ENCODE assay signal across 20 cellular contexts in genomic region chr13:34901577-34901976, GRCh38.
"Had no signal": no experiment of that assay in that cellular context is flagged by ENCODE, and none has a peak within 500 bp of the region (broad histone marks: within the 10 kb centered on the region; RNA-seq: fewer than 3 reads in every experiment).

No MANE protein-coding gene starts in this region.

- H3K27me3 ChIP-seq: right lobe of liver, tibial nerve, upper lobe of left lung had no signal

- H3K9me3 Mint-ChIP-seq: naive B cell; stimulated activated naive B cell treated with anti-CD40 and anti-IgM and Interleukin-4, amounts not matched to agents 10 μg/mL and 1 μg/mL and 100 μg/mL, for 72 hours; stimulated activated naive CD8-positive, alpha-beta T cell treated with anti-CD3 and anti-CD28 coated beads, Interleukin-15, Interleukin-2, amounts not matched to agents 100 ng/mL and 50 ng/mL, for 24 hours had no signal

- H3K36me3 Mint-ChIP-seq: naive B cell; stimulated activated naive B cell treated with anti-CD40 and anti-IgM and Interleukin-4, amounts not matched to agents 10 μg/mL and 1 μg/mL and 100 μg/mL, for 72 hours had no signal

- H3K79me2 ChIP-seq: parathyroid adenoma had no signal

- H2AFZ ChIP-seq: parathyroid adenoma had no signal

- H3K27me3 Mint-ChIP-seq: effector memory CD8-positive, alpha-beta T cell; natural killer cell treated with Interleukin-12 subunit alpha and Interleukin-12 subunit beta and Interleukin-15 and Interleukin-18, amount 100 ng/mL, for 72 hours had no signal

- ATAC-seq: effector memory CD8-positive, alpha-beta T cell; left ventricle myocardium superior; lower lobe of right lung; natural killer cell treated with Interleukin-12 subunit alpha and Interleukin-12 subunit beta and Interleukin-15 and Interleukin-18, amount 100 ng/mL, for 72 hours; right lobe of liver; stimulated activated naive B cell treated with anti-CD40 and anti-IgM and Interleukin-4, amounts not matched to agents 10 μg/mL and 1 μg/mL and 100 μg/mL, for 72 hours had no signal

- H3K4me1 ChIP-seq: lower lobe of right lung, parathyroid adenoma, right lobe of liver, tibial nerve, upper lobe of left lung had no signal

- DNase-seq: dermis blood vessel endothelial cell; effector memory CD8-positive, alpha-beta T cell; head of caudate nucleus; left ventricle myocardium superior; lower lobe of right lung; naive B cell; right lobe of liver; small intestine; stimulated activated CD4-positive, alpha-beta T cell treated with anti-CD3 and anti-CD28 coated beads, Interleukin-15, amount 100 ng/mL, for 24 hours; stimulated activated CD4-positive, alpha-beta T cell treated with anti-CD3 and anti-CD28 coated beads, Interleukin-2, amount 100 ng/mL, for 48 hours; stimulated activated naive B cell treated with anti-CD40 and anti-IgM and Interleukin-4, amounts not matched to agents 10 μg/mL and 1 μg/mL and 100 μg/mL, for 72 hours; upper lobe of left lung had no signal

- H3K4me3 ChIP-seq: coronary artery, lower lobe of right lung, right lobe of liver, thoracic aorta, tibial nerve, upper lobe of left lung had no signal

- H3K9ac ChIP-seq: parathyroid adenoma had no signal

- H3K27ac ChIP-seq: coronary artery, lower lobe of right lung, parathyroid adenoma, right lobe of liver, thoracic aorta, tibial nerve, upper lobe of left lung had no signal

- H3K27ac Mint-ChIP-seq: effector memory CD8-positive, alpha-beta T cell; naive B cell; natural killer cell treated with Interleukin-12 subunit alpha and Interleukin-12 subunit beta and Interleukin-15 and Interleukin-18, amount 100 ng/mL, for 72 hours; progenitor cell of endocrine pancreas; stimulated activated naive B cell treated with anti-CD40 and anti-IgM and Interleukin-4, amounts not matched to agents 10 μg/mL and 1 μg/mL and 100 μg/mL, for 72 hours; stimulated activated naive CD8-positive, alpha-beta T cell treated with anti-CD3 and anti-CD28 coated beads, Interleukin-15, Interleukin-2, amounts not matched to agents 100 ng/mL and 50 ng/mL, for 24 hours had no signal

- H3K4me3 Mint-ChIP-seq: effector memory CD8-positive, alpha-beta T cell; naive B cell; natural killer cell treated with Interleukin-12 subunit alpha and Interleukin-12 subunit beta and Interleukin-15 and Interleukin-18, amount 100 ng/mL, for 72 hours; neural crest cell; stimulated activated naive B cell treated with anti-CD40 and anti-IgM and Interleukin-4, amounts not matched to agents 10 μg/mL and 1 μg/mL and 100 μg/mL, for 72 hours; stimulated activated naive CD8-positive, alpha-beta T cell treated with anti-CD3 and anti-CD28 coated beads, Interleukin-15, Interleukin-2, amounts not matched to agents 100 ng/mL and 50 ng/mL, for 24 hours had no signal

- H3K36me3 ChIP-seq: lower lobe of right lung, right lobe of liver, thoracic aorta, tibial nerve, upper lobe of left lung had no signal

- H3K9me3 ChIP-seq: lower lobe of right lung, right lobe of liver, thoracic aorta, tibial nerve, upper lobe of left lung had no signal

- H3K4me1 Mint-ChIP-seq: naive B cell; stimulated activated naive B cell treated with anti-CD40 and anti-IgM and Interleukin-4, amounts not matched to agents 10 μg/mL and 1 μg/mL and 100 μg/mL, for 72 hours had no signal
